In the genomic region with DNA sequence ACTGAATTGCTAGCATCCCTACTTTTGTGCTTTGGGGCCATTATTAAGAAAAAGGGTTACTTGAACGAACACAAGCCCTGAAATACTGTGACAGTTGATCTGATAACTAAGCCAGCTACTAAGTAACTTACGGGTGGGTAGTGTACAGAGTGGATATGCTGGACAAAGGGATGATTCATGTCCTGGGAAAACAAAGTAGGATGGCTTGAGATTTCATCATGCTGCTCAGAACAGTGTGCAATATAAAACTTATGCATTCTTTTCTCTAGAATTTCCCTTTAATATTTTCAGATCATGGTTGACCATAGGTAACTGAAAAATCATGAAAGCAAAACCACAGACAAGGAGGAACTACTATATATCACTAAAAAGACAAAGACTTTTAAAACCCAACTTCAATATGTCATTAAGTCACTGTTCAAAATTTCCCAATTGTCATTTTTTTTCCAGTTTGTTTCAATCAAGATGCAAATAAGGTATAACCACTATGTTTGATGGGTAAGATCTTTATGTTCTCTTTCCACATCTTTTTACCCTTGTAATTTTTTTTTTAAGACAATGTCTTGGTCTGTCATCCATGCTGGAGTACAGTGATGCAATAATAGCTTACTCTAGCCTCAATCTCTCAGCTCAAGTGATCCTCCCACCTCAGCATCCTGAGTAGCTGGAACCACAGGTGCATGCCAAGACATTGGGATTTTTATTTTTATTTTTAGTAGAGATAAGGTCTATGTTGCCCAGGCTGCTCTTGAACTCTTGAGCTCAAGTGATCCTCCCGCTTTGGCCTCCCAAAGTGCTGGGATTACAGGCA, we compare ENCODE assay signal across 8 cellular contexts.
DNase-seq lines count a peak whose midpoint lies in the region; TF ChIP-seq lines count a peak whose summit lies in the region.
"Had no signal": no experiment of that assay in that cellular context is flagged by ENCODE, and none has a peak within 500 bp of the region (broad histone marks: within the 10 kb centered on the region; RNA-seq: fewer than 3 reads in every experiment).

No MANE protein-coding gene starts in this region.

- H4K20me1 ChIP-seq in GM23248 (ENCODE audit: insufficient read depth) (no peaks in the 10 kb centered on the region), smooth muscle cell (ENCODE audit: low read depth) (no peaks in the 10 kb centered on the region)

- H3F3A ChIP-seq in GM23248 (ENCODE audit: insufficient read depth) (peaks cover 20% of the 10 kb centered on the region), smooth muscle cell (ENCODE audit: low read depth) (no peaks in the 10 kb centered on the region)

- H3K4me2 ChIP-seq in GM23248 (ENCODE audit: unreplicated experiment) (peak overlapping the region; percentile 47), smooth muscle cell (no peak overlapping the region)

- no peaks in the 10 kb centered on the region for H3K9me2 ChIP-seq in GM23248 (ENCODE audit: insufficient read depth)

- CTCF ChIA-PET in RWPE1 (lab: Yijun Ruan, JAX): no interaction called here

- POLR2A ChIA-PET in RWPE1 (lab: Yijun Ruan, JAX; ENCODE audit: low non-redundant PET): no interaction called here

- intact Hi-C loops in cardiac septum (cut with DNase I): no loop called here

- WGBS in GM23248 (ENCODE audit: low coverage in 1 of 2, low lambda C conversion rate in 2 of 2, missing lambda C conversion rate in 2 of 2), 2 experiments: 53 to 65% methylated on average over 3 of the region's 3 CpGs
- WGBS in smooth muscle cell (ENCODE audit: low lambda C conversion rate): 32% methylated on average over 3 of the region's 3 CpGs

- TF ChIP-seq CTCF in RWPE1 (conservative IDR thresholded peaks at IDR 0.05; ENCODE audit: low read depth): no peak
- TF ChIP-seq CTCF in smooth muscle cell (IDR thresholded peaks at IDR 0.05; ENCODE audit: borderline replicate concordance, insufficient read depth, poor library complexity, severe bottlenecking): no peak
- no peak for TF ChIP-seq CTCF in coronary artery (IDR thresholded peaks at IDR 0.05)

- H3K36me3 ChIP-seq in GM23248 (ENCODE audit: low read depth) (no peaks in the 10 kb centered on the region), smooth muscle cell (ENCODE audit: low read depth) (no peaks in the 10 kb centered on the region)

- H3K4me1 ChIP-seq in GM23248 (ENCODE audit: insufficient read depth): peaks cover 16% of the 10 kb centered on the region
- no peaks in the 10 kb centered on the region for H3K4me1 ChIP-seq in smooth muscle cell (ENCODE audit: low read depth)
- H3K4me1 ChIP-seq: gastroesophageal sphincter had no signal

- H3K9ac ChIP-seq in GM23248: peak overlapping the region; percentile 58
- no peak overlapping the region for H3K9ac ChIP-seq in smooth muscle cell (ENCODE audit: low read depth)

- H3K9me3 ChIP-seq in GM23248 (ENCODE audit: low read depth): no peaks in the 10 kb centered on the region
- no peaks in the 10 kb centered on the region for H3K9me3 ChIP-seq in smooth muscle cell (replicated peaks; ENCODE audit: low read depth)
- H3K9me3 ChIP-seq: gastroesophageal sphincter had no signal

- H2AFZ ChIP-seq in GM23248: peak overlapping the region; percentile 49
- no peak overlapping the region for H2AFZ ChIP-seq in smooth muscle cell (ENCODE audit: low read depth)

- H3K4me3 ChIP-seq in GM23248 (no peak overlapping the region), smooth muscle cell (no peak overlapping the region), coronary artery (no peak overlapping the region)
- H3K4me3 ChIP-seq: gastroesophageal sphincter had no signal

- peak; percentile 86 for DNase-seq in GM23248
- DNase-seq in RWPE1 (ENCODE audit: low spot score): peak; percentile 27
- DNase-seq in fibroblast of peridontal ligament (ENCODE audit: extremely low read depth): peak; percentile 94
- no peak for DNase-seq in smooth muscle cell (lab: John Stamatoyannopoulos, UW; ENCODE audit: unreplicated experiment)
- no peak for DNase-seq in cardiac septum (ENCODE audit: low spot score)
- no peak for DNase-seq in NCI-H2171 (lab: John Stamatoyannopoulos, UW)
- no peak for DNase-seq in coronary artery (ENCODE audit: low spot score)

- H3K79me2 ChIP-seq in GM23248 (ENCODE audit: insufficient read depth) (no peaks in the 10 kb centered on the region), smooth muscle cell (ENCODE audit: low read depth) (no peaks in the 10 kb centered on the region)

- in situ Hi-C loops in GM23248 (cut with MboI): no loop called here

- peak overlapping the region; percentile 89 for H3K27ac ChIP-seq in GM23248
- no peak overlapping the region for H3K27ac ChIP-seq in RWPE1
- H3K27ac ChIP-seq in smooth muscle cell (ENCODE audit: low read depth): peak overlapping the region; percentile 62
- no peak overlapping the region for H3K27ac ChIP-seq in coronary artery
- H3K27ac ChIP-seq: gastroesophageal sphincter had no signal

- H3K27me3 ChIP-seq in GM23248 (replicated peaks; ENCODE audit: insufficient read depth): no peaks in the 10 kb centered on the region
- no peaks in the 10 kb centered on the region for H3K27me3 ChIP-seq in smooth muscle cell (ENCODE audit: low read depth)
- H3K27me3 ChIP-seq: gastroesophageal sphincter had no signal

Comparison
In these comparisons a context has a peak if more than half of its experiments do, and no peak if none do; other contexts are left out.
1. DNase-seq: peak in GM23248 (single experiment), RWPE1 (single experiment) and fibroblast of peridontal ligament (single experiment); none in smooth muscle cell (single experiment), cardiac septum (single experiment), NCI-H2171 (single experiment) and coronary artery (single experiment).
2. H3K27ac ChIP-seq: peak in GM23248 (single experiment) and smooth muscle cell (single experiment); none in RWPE1 (single experiment) and coronary artery (0 of 2).